In the genomic region with DNA sequence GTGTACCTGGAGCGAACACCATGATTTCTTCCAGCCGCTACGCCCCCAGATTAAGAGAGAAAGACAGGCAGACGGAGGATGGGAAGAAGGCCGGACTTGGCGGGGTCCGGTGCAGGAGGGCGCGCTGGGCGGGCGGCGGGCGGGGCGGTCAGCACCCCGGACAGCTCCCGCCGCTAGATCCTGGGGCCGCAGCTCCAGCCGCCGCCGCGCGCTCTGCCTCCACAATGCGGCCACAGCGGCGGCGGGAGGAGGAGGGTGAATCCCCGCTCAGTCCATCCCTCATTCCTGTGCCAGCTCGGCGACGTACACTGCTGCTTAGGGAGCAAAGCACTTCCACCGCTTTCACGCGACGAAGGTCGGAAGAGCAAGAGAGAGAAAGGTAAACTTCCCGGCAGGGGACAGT, we compare ENCODE assay signal across 9 cellular contexts.
DNase-seq lines count a peak whose midpoint lies in the region; ATAC-seq and TF ChIP-seq lines count a peak whose summit lies in the region.
"Had no signal": no experiment of that assay in that cellular context is flagged by ENCODE, and none has a peak within 500 bp of the region (broad histone marks: within the 10 kb centered on the region; RNA-seq: fewer than 3 reads in every experiment).

A gene with protein sequence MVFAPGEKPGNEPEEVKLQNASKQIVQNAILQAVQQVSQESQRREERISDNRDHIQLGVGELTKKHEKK (minus strand): TSS at position 226 of the 403 bp plus-strand sequence. CDS start 204 bp downstream, at position 22.

- no peaks in the 10 kb centered on the region for H3K9me3 Mint-ChIP-seq in T-helper 2 cell treated with Interferon-gamma antibody and Interleukin-4, amounts not matched to agents 5 μg/mL and 100 μg/mL, for 36 hours
- no peaks in the 10 kb centered on the region for H3K9me3 Mint-ChIP-seq in nephron progenitor cell

- no peak within 1 kb of the TSS for H3K27ac Mint-ChIP-seq in T-helper 2 cell treated with Interferon-gamma antibody and Interleukin-4, amounts not matched to agents 5 μg/mL and 100 μg/mL, for 36 hours
- no peak within 1 kb of the TSS for H3K27ac Mint-ChIP-seq in nephron progenitor cell

- peaks cover 3% of the 10 kb centered on the region for H3K4me1 Mint-ChIP-seq in T-helper 2 cell treated with Interferon-gamma antibody and Interleukin-4, amounts not matched to agents 5 μg/mL and 100 μg/mL, for 36 hours (ENCODE audit: low read depth)
- peaks cover 23% of the 10 kb centered on the region for H3K4me1 Mint-ChIP-seq in nephron progenitor cell

- no peak for ATAC-seq in GM18907 (IDR thresholded peaks at IDR 0.05; ENCODE audit: unreplicated experiment)
- ATAC-seq: Panc1 had no signal

- peaks cover 57% of the 10 kb centered on the region for H3K27me3 Mint-ChIP-seq in T-helper 2 cell treated with Interferon-gamma antibody and Interleukin-4, amounts not matched to agents 5 μg/mL and 100 μg/mL, for 36 hours (ENCODE audit: low read depth)
- H3K27me3 Mint-ChIP-seq in nephron progenitor cell (ENCODE audit: low read depth, poor library complexity), result peaks cover 51% of the 10 kb centered on the region

- H3K36me3 Mint-ChIP-seq in T-helper 2 cell treated with Interferon-gamma antibody and Interleukin-4, amounts not matched to agents 5 μg/mL and 100 μg/mL, for 36 hours (ENCODE audit: low read depth), result no peaks in the 10 kb centered on the region
- no peaks in the 10 kb centered on the region for H3K36me3 Mint-ChIP-seq in nephron progenitor cell (ENCODE audit: low read depth)

- DNase-seq in activated T-cell treated with anti-CD3 and anti-CD28 coated beads for 48 hours (ENCODE audit: low read depth) (peak; percentile 21), activated T-cell treated with anti-CD3 and anti-CD28 coated beads for 4 hours (no peak), fibroblast of pulmonary artery (ENCODE audit: low read depth) (peak; percentile 36), nephron progenitor cell (peak; percentile 86), activated gamma-delta T cell treated with Interleukin-2 at 50 U/mL for 16 hours (no peak), SW480 (ENCODE audit: low spot score) (no peak)
- peak; percentile 10 for DNase-seq in T-helper 2 cell treated with Interferon-gamma antibody and Interleukin-4, amounts not matched to agents 5 μg/mL and 100 μg/mL, for 36 hours (ENCODE audit: low spot score)

- TF ChIP-seq CTCF in fibroblast of pulmonary artery (IDR thresholded peaks at IDR 0.05; ENCODE audit: low read length, missing control alignments) (no peak), nephron progenitor cell (IDR thresholded peaks at IDR 0.05) (no peak)

- H3K4me3 Mint-ChIP-seq in T-helper 2 cell treated with Interferon-gamma antibody and Interleukin-4, amounts not matched to agents 5 μg/mL and 100 μg/mL, for 36 hours, result peak within 1 kb of the TSS; percentile 26
- peak within 1 kb of the TSS; percentile 82 for H3K4me3 Mint-ChIP-seq in nephron progenitor cell

- H3K4me3 ChIP-seq in fibroblast of pulmonary artery (replicated peaks; ENCODE audit: low read depth, low read length), result no peak within 1 kb of the TSS

Comparison
In these comparisons a context has a peak if more than half of its experiments do, and no peak if none do; other contexts are left out.
1. DNase-seq: peak in activated T-cell treated with anti-CD3 and anti-CD28 coated beads for 48 hours (single experiment), T-helper 2 cell treated with Interferon-gamma antibody and Interleukin-4, amounts not matched to agents 5 μg/mL and 100 μg/mL, for 36 hours (single experiment), fibroblast of pulmonary artery (single experiment) and nephron progenitor cell (single experiment); none in activated T-cell treated with anti-CD3 and anti-CD28 coated beads for 4 hours (single experiment), activated gamma-delta T cell treated with Interleukin-2 at 50 U/mL for 16 hours (single experiment) and SW480 (single experiment).